21 cellular contexts compared by ENCODE assay signal in the genomic region with DNA sequence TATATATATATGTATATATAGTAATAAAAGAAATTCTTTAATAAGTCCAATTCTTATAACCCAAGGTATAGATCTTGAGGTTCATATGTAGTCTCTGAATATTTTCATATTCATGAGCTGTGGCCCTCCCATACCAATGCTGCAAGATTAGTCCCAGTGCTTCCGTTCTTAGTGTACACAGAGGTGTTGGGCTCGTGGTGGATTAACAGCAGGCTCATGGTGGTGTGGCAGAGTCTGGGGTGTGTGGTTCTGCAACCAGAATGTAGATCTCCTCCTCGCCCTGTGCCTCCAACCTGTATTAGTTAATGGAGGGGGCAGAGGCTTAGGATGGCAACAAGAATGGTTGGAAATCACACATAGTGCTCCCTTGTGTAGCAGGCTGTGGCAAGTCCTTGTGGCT. TPM values are rescaled to one million over a fixed set of nuclear protein-coding genes. Genes with fewer than 3 reads are reported as not detected.
DNase-seq lines count a peak whose midpoint lies in the region; ATAC-seq, FAIRE-seq and TF ChIP-seq lines count a peak whose summit lies in the region.
"Had no signal": no experiment of that assay in that cellular context is flagged by ENCODE, and none has a peak within 500 bp of the region (broad histone marks: within the 10 kb centered on the region; RNA-seq: fewer than 3 reads in every experiment).

No MANE protein-coding gene starts in this region.

- H3K4me1 Mint-ChIP-seq in H9 (no peaks in the 10 kb centered on the region), WTC11 (no peaks in the 10 kb centered on the region), osteocyte (ENCODE audit: unreplicated experiment) (no peaks in the 10 kb centered on the region)

- no peak overlapping the region for H2BK12ac ChIP-seq in H9 (ENCODE audit: insufficient read length, low read depth, low read length)

- FAIRE-seq in keratinocyte (lab: Jason Lieb, UNC) = no peak
- FAIRE-seq: A549, D721Med, G401.6, GM19239, HTR-8/SVneo had no signal

- TF ChIP-seq CTCF in H9 (conservative IDR thresholded peaks at IDR 0.05) (no peak), WTC11 (IDR thresholded peaks at IDR 0.05) (no peak), keratinocyte (optimal IDR thresholded peaks at IDR 0.05 in 1 of 3, IDR thresholded peaks at IDR 0.05 in 1 of 3, conservative IDR thresholded peaks at IDR 0.05 in 1 of 3; ENCODE audit: extremely low read depth in 1 of 3, insufficient read depth in 2 of 3, low read length in 3 of 3) (no peak), osteocyte (IDR thresholded peaks at IDR 0.05) (no peak), WERI-Rb-1 (IDR thresholded peaks at IDR 0.05; ENCODE audit: low read depth, low read length) (no peak)

- no peak overlapping the region for H3K56ac ChIP-seq in H9 (ENCODE audit: insufficient read length, low read depth, low read length)

- no peak overlapping the region for H3K23ac ChIP-seq in H9 (ENCODE audit: insufficient read length, low read depth, low read length)

- no peak overlapping the region for H2BK20ac ChIP-seq in H9 (ENCODE audit: low read depth, low read length, poor library complexity, severe bottlenecking)

- no peak overlapping the region for H3K4me2 ChIP-seq in H9 (ENCODE audit: insufficient read depth, insufficient read length, low read length)
- H3K4me2 ChIP-seq in keratinocyte (ENCODE audit: control insufficient read depth, extremely low read depth, insufficient read depth, low read depth, low read length) = peak overlapping the region; percentile 16
- H3K4me2 ChIP-seq: A549 had no signal

- no peak overlapping the region for H3K4me3 ChIP-seq in keratinocyte (ENCODE audit: control insufficient read depth in 2 of 3, extremely low read depth in 1 of 3, insufficient read depth in 2 of 3, low read depth in 1 of 3, low read length in 3 of 3)
- H3K4me3 ChIP-seq in WERI-Rb-1 (ENCODE audit: low read depth, low read length) = no peak overlapping the region
- H3K4me3 ChIP-seq: A549 had no signal

- H3K27ac ChIP-seq in H9 (ENCODE audit: insufficient read length, low read depth, low read length) = no peak overlapping the region
- no peak overlapping the region for H3K27ac ChIP-seq in keratinocyte (ENCODE audit: control insufficient read depth, insufficient read depth, low read length)
- no peak overlapping the region for H3K27ac ChIP-seq in WERI-Rb-1
- H3K27ac ChIP-seq: A549, C4-2B had no signal

- H3K27me3 Mint-ChIP-seq in H9 (ENCODE audit: low read depth) (no peaks in the 10 kb centered on the region; the same call in 1 of the 2 replicates), WTC11 (ENCODE audit: low read depth) (no peaks in the 10 kb centered on the region), osteocyte (ENCODE audit: unreplicated experiment) (no peaks in the 10 kb centered on the region)
- H3K27me3 Mint-ChIP-seq: CD4-positive, alpha-beta memory T cell had no signal

- H3K36me3 Mint-ChIP-seq in H9 (ENCODE audit: insufficient read depth in 1 of 3, low read depth in 3 of 3) (peaks cover 6 to 21% (median 10%) of the 10 kb centered on the region in 3 experiments; a peak in 5 of 7 replicates), WTC11 (peaks cover 13% of the 10 kb centered on the region), osteocyte (ENCODE audit: unreplicated experiment) (peaks cover 7% of the 10 kb centered on the region)

- H2BK15ac ChIP-seq in H9 (ENCODE audit: low read depth, low read length) = no peak overlapping the region

- H3K14ac ChIP-seq in H9 (ENCODE audit: insufficient read depth, low read length) = no peak overlapping the region

- H3K27me3 ChIP-seq in H9 (ENCODE audit: insufficient read depth, low read length) = no peaks in the 10 kb centered on the region
- H3K27me3 ChIP-seq in keratinocyte (ENCODE audit: control insufficient read depth, extremely low read depth, insufficient read depth, low read length) = no peaks in the 10 kb centered on the region
- no peaks in the 10 kb centered on the region for H3K27me3 ChIP-seq in WERI-Rb-1 (ENCODE audit: insufficient read depth, low read depth, severe bottlenecking)
- H3K27me3 ChIP-seq: BE2C had no signal

- H3K9me3 ChIP-seq in H9 (ENCODE audit: control insufficient read depth, low read depth, low read length) = no peaks in the 10 kb centered on the region
- H3K9me3 ChIP-seq in keratinocyte (ENCODE audit: control insufficient read depth, low read depth, low read length) = no peaks in the 10 kb centered on the region
- no peaks in the 10 kb centered on the region for H3K9me3 ChIP-seq in WERI-Rb-1 (ENCODE audit: severe bottlenecking)
- H3K9me3 ChIP-seq: A549, BE2C had no signal

- H3K9me3 Mint-ChIP-seq in H9 = peaks cover 0 to 6% of the 10 kb centered on the region in 2 experiments; a peak in 1 of 5 replicates
- H3K9me3 Mint-ChIP-seq in WTC11 = peaks cover 10% of the 10 kb centered on the region
- no peaks in the 10 kb centered on the region for H3K9me3 Mint-ChIP-seq in osteocyte (ENCODE audit: unreplicated experiment)
- H3K9me3 Mint-ChIP-seq: CD4-positive, alpha-beta memory T cell; HFFc6 had no signal

- no peak overlapping the region for H2AK5ac ChIP-seq in H9 (ENCODE audit: insufficient read length, low read length)

- H3K9ac ChIP-seq in H9 (ENCODE audit: extremely low read depth, insufficient read length, low read length) = no peak overlapping the region
- H3K9ac ChIP-seq in keratinocyte (ENCODE audit: control insufficient read depth, extremely low read depth, insufficient read depth, low read length) = no peak overlapping the region

- peaks cover 5% of the 10 kb centered on the region for H3K79me1 ChIP-seq in H9 (ENCODE audit: insufficient read depth, low read depth, low read length, poor library complexity, severe bottlenecking)

- no peak overlapping the region for H3T11ph ChIP-seq in H9 (ENCODE audit: low read length)

- H3K23me2 ChIP-seq in H9 (ENCODE audit: insufficient read length, low read depth, low read length, poor library complexity, severe bottlenecking) = no peaks in the 10 kb centered on the region

- H3K4me1 ChIP-seq in H9 (ENCODE audit: insufficient read depth, low read length) (no peaks in the 10 kb centered on the region), keratinocyte (ENCODE audit: control insufficient read depth, extremely low read depth, insufficient read depth, low read length) (peaks cover 3% of the 10 kb centered on the region)
- H3K4me1 ChIP-seq: A549, BE2C had no signal

- H4K20me1 ChIP-seq in H9 (ENCODE audit: control insufficient read depth, insufficient read depth, insufficient read length) (no peaks in the 10 kb centered on the region), keratinocyte (ENCODE audit: control insufficient read depth, extremely low read depth, insufficient read depth, low read length) (no peaks in the 10 kb centered on the region)

- dilution Hi-C loops in keratinocyte (cut with MboI; ENCODE audit: extremely low pct_ligation_motif_present, low sequenced_read_pairs) = no loop called here

- no peak for DNase-seq in H9
- no peak for DNase-seq in WTC11 (ENCODE audit: low spot score)
- no peak for DNase-seq in keratinocyte (ENCODE audit: low read depth, low spot score)
- DNase-seq in osteocyte (ENCODE audit: extremely low spot score, unreplicated experiment) = peak; percentile 48
- no peak for DNase-seq in WERI-Rb-1
- DNase-seq in left cardiac atrium = no peak
- DNase-seq: BE2C; CD4-positive, alpha-beta memory T cell; COR-L47; DMS153; DMS79 treated with DMSO at 0.1 percent for 48 hours; EL; HCEC 1CT; HFFc6 had no signal

- H3K27ac Mint-ChIP-seq in H9 = peak overlapping the region in 2 of 3 experiments; percentile 2 to 87; a peak in 2 of 7 replicates
- peak overlapping the region; percentile 44; the same call in 1 of the 2 replicates for H3K27ac Mint-ChIP-seq in WTC11
- no peak overlapping the region for H3K27ac Mint-ChIP-seq in osteocyte (ENCODE audit: unreplicated experiment)
- H3K27ac Mint-ChIP-seq: HFFc6 had no signal

- CTCF ChIA-PET in WTC11 (lab: Charles Lee) = interaction anchor here (1.3 kb wide), 1 partner anchor 63 kb away, joined by 4 read pairs; no protein-coding TSS in a partner anchor

- H3K36me3 ChIP-seq in keratinocyte (ENCODE audit: control insufficient read depth in 2 of 2, extremely low read depth in 1 of 2, insufficient read depth in 2 of 2, low read length in 2 of 2) = peaks cover 0 to 2% of the 10 kb centered on the region in 2 experiments
- H3K36me3 ChIP-seq in WERI-Rb-1 = no peaks in the 10 kb centered on the region
- H3K36me3 ChIP-seq: BE2C had no signal

- ATAC-seq in WTC11 = no peak
- ATAC-seq in GM21360 (IDR thresholded peaks at IDR 0.05; ENCODE audit: unreplicated experiment) = no peak
- ATAC-seq in left cardiac atrium = no peak
- ATAC-seq: A549 had no signal

- H3K9me1 ChIP-seq in keratinocyte (ENCODE audit: control insufficient read depth, extremely low read depth, insufficient read depth, low read length) = no peaks in the 10 kb centered on the region

- H3K79me2 ChIP-seq in H9 (ENCODE audit: insufficient read depth, low read length) = no peaks in the 10 kb centered on the region; the same call in 1 of the 2 replicates
- H3K79me2 ChIP-seq in keratinocyte (ENCODE audit: control insufficient read depth, insufficient read depth, low read length) = peaks cover 16% of the 10 kb centered on the region

- H2AFZ ChIP-seq in H9 (ENCODE audit: low read length) = no peak overlapping the region
- no peak overlapping the region for H2AFZ ChIP-seq in keratinocyte (ENCODE audit: control insufficient read depth, low read length)

- POLR2A ChIA-PET in WTC11 (lab: Charles Lee) = interaction anchor here (0.6 kb wide), 1 partner anchor 17 kb away, joined by 5 read pairs; the partner anchor contains the start of gene PRDM10

- no peak overlapping the region for H4K8ac ChIP-seq in H9 (replicated peaks; ENCODE audit: insufficient read length, low read depth, low read length)

- WGBS in H9 (ENCODE audit: extremely low coverage, insufficient read length, low lambda C conversion rate) = no CpG with 5 or more reads among the region's 3 CpGs

- no peak overlapping the region for H4K5ac ChIP-seq in H9 (ENCODE audit: insufficient read length, low read depth, low read length)

- H2BK120ac ChIP-seq in H9 (ENCODE audit: low read depth, low read length, poor library complexity, severe bottlenecking) = no peak overlapping the region

- no peak overlapping the region for H3K18ac ChIP-seq in H9 (ENCODE audit: insufficient read length, low read depth, low read length)

- H3K4me3 Mint-ChIP-seq in H9 (no peak overlapping the region), WTC11 (no peak overlapping the region), osteocyte (ENCODE audit: unreplicated experiment) (no peak overlapping the region)
- H3K4me3 Mint-ChIP-seq: CD4-positive, alpha-beta memory T cell; HFFc6 had no signal

- no peak overlapping the region for H2BK5ac ChIP-seq in H9 (ENCODE audit: insufficient read length, low read length)

- intact Hi-C loops in left cardiac atrium (cut with DNase I) = no loop called here

- no peak overlapping the region for H4K91ac ChIP-seq in H9 (ENCODE audit: insufficient read length, low read depth, low read length)

- H3K4ac ChIP-seq in H9 (ENCODE audit: low read depth, low read length) = no peak overlapping the region

RNA-seq across cellular contexts. Expression of gene PRDM10, which starts 16.8 kb away (rescaled TPM):
- total RNA-seq in H9 (2021) (7.7 and 9.6 TPM in 2 replicates), WTC11 (2021) (15.8 to 18.9 TPM (median 17.9 TPM) in 3 replicates), osteocyte (15.3 and 17.2 TPM in 2 replicates), left cardiac atrium (1 to 10 TPM; 3.8 to 6.1 TPM)
- polyA plus RNA-seq in keratinocyte = 3.8 to 5.8 TPM (median 4.7 TPM) in 3 replicates
- 3.1 TPM for polyA plus RNA-seq in keratinocyte (2011; ENCODE audit: low read depth)
- polyA plus RNA-seq in keratinocyte (2011; cell fraction: cytosol; rRNA removed) = 2.8 and 4.0 TPM in 2 replicates
- 18.4 and 18.8 TPM in 2 replicates for polyA plus RNA-seq in keratinocyte (2011; cell fraction: nucleus; rRNA removed)
- 3.3 and 3.4 TPM in 2 replicates for polyA plus RNA-seq in keratinocyte (2012; ENCODE audit: low replicate concordance)
- polyA minus RNA-seq in keratinocyte = 24.1 to 75.7 TPM (median 28.9 TPM) in 3 replicates
- polyA minus RNA-seq in keratinocyte (2011; cell fraction: cytosol; rRNA and poly(A)+ RNA removed) = 5.8 TPM
- polyA minus RNA-seq in keratinocyte (2011; cell fraction: nucleus; rRNA and poly(A)+ RNA removed) = 9.8 and 20.1 TPM in 2 replicates
